21 cellular contexts compared by ENCODE assay signal in genomic region chr5:1165864-1166263, GRCh38. TPM values are rescaled to one million over a fixed set of nuclear protein-coding genes. Genes with fewer than 3 reads are reported as not detected.
"Had no signal": no experiment of that assay in that cellular context is flagged by ENCODE, and none has a peak within 500 bp of the region (broad histone marks: within the 10 kb centered on the region; RNA-seq: fewer than 3 reads in every experiment).

No MANE protein-coding gene starts in this region.

- H3K9me3 ChIP-seq: SK-N-SH had no signal

- H3K27ac ChIP-seq: HL-60, KMS-11 had no signal

- H3K4me2 ChIP-seq: KMS-11, SK-N-SH had no signal

- H3K9ac ChIP-seq: KMS-11, SK-N-SH had no signal

- DNase-seq: IMR-90, Kasumi-1, MM.1S, NCI-H1092 treated with DMSO at 0.1 percent for 48 hours, NCI-H1436, NCI-H187, NCI-H2029, NCI-H2081 treated with DMSO at 0.1 percent for 48 hours, NCI-H2171, NCI-H226, NCI-H446, NCI-H510A, NCI-H524 treated with DMSO at 0.1 percent for 48 hours, NCI-H69, NCI-H774, SHP77, SK-N-SH had no signal

RNA-seq across cellular contexts. Expression of gene SLC6A19, which starts 35.5 kb away (rescaled TPM):
- total RNA-seq: IMR-90, M059J, SK-MEL-5 had no signal
- polyA plus RNA-seq: IMR-90, SK-N-SH had no signal

RNA-seq across cellular contexts. Expression of gene SLC6A18, which starts 59.3 kb away (rescaled TPM):
- total RNA-seq: IMR-90, M059J, SK-MEL-5 had no signal
- polyA plus RNA-seq: IMR-90, SK-N-SH had no signal
